14 cellular contexts compared by ENCODE assay signal in genomic region chr11:10539339-10539738, GRCh38. TPM values are rescaled to one million over a fixed set of nuclear protein-coding genes. Genes with fewer than 3 reads are reported as not detected.
A peak's percentile ranks its signal among the peaks of the same experiment; 100 is the strongest.
DNase-seq lines count a peak whose midpoint lies in the region; ATAC-seq, FAIRE-seq and TF ChIP-seq lines count a peak whose summit lies in the region.
"Had no signal": no experiment of that assay in that cellular context is flagged by ENCODE, and none has a peak within 500 bp of the region (broad histone marks: within the 10 kb centered on the region; RNA-seq: fewer than 3 reads in every experiment).

No MANE protein-coding gene starts in this region.

- H3K9me2 ChIP-seq in PC-9 (ENCODE audit: insufficient read depth): no peaks in the 10 kb centered on the region

- no peak overlapping the region for H2AFZ ChIP-seq in PC-9

- no peak overlapping the region for H3K27ac Mint-ChIP-seq in T-helper 2 cell treated with Interferon-gamma antibody and Interleukin-4, amounts not matched to agents 5 μg/mL and 100 μg/mL, for 36 hours
- H3K27ac Mint-ChIP-seq in effector memory CD8-positive, alpha-beta T cell: peak overlapping the region in 1 of 2 donors; percentile 96

- no peaks in the 10 kb centered on the region for H3K36me3 Mint-ChIP-seq in T-helper 2 cell treated with Interferon-gamma antibody and Interleukin-4, amounts not matched to agents 5 μg/mL and 100 μg/mL, for 36 hours (ENCODE audit: low read depth)
- peaks cover 2% of the 10 kb centered on the region for H3K36me3 Mint-ChIP-seq in effector memory CD8-positive, alpha-beta T cell (ENCODE audit: insufficient read depth)

- no peak for ATAC-seq in effector memory CD8-positive, alpha-beta T cell (replicated peaks)
- no peak for ATAC-seq in psoas muscle
- ATAC-seq: esophagus mucosa had no signal

- H3K9me3 ChIP-seq in PC-9 (ENCODE audit: insufficient read depth, low read depth): no peaks in the 10 kb centered on the region
- H3K9me3 ChIP-seq in psoas muscle: no peaks in the 10 kb centered on the region
- H3K9me3 ChIP-seq: stomach had no signal

- H3K36me3 ChIP-seq in PC-9 (ENCODE audit: low read depth) (no peaks in the 10 kb centered on the region), psoas muscle (ENCODE audit: insufficient read depth in 1 of 2, low read depth in 1 of 2) (no peaks in the 10 kb centered on the region)
- H3K36me3 ChIP-seq: stomach had no signal

- H3K27ac ChIP-seq in PC-9 (no peak overlapping the region), psoas muscle (peak overlapping the region; percentile 90)

- no peaks in the 10 kb centered on the region for H3F3A ChIP-seq in PC-9 (ENCODE audit: insufficient read depth, low read depth)

- TF ChIP-seq CTCF in PC-9 (conservative IDR thresholded peaks at IDR 0.05) (no peak), psoas muscle (IDR thresholded peaks at IDR 0.05) (no peak)

- H3K27me3 ChIP-seq in PC-9 (ENCODE audit: insufficient read depth, low read depth) (no peaks in the 10 kb centered on the region), psoas muscle (ENCODE audit: insufficient read depth in 3 of 3, low read length in 2 of 3) (no peaks in the 10 kb centered on the region)
- H3K27me3 ChIP-seq: stomach had no signal

- peaks cover 19% of the 10 kb centered on the region for H3K4me1 Mint-ChIP-seq in T-helper 2 cell treated with Interferon-gamma antibody and Interleukin-4, amounts not matched to agents 5 μg/mL and 100 μg/mL, for 36 hours (ENCODE audit: low read depth)
- peaks cover 9 to 16% of the 10 kb centered on the region in 2 donors for H3K4me1 Mint-ChIP-seq in effector memory CD8-positive, alpha-beta T cell (ENCODE audit: low read depth in 2 of 2)

- intact Hi-C loops in PC-9 (cut with micrococcal nuclease; ENCODE audit: unreplicated experiment) (no loop called here), psoas muscle (cut with DNase I) (no loop called here)

- POLR2A ChIA-PET in PC-9 (lab: Charles Lee; ENCODE audit: unreplicated experiment): no interaction called here

- CTCF ChIA-PET in PC-9 (lab: Charles Lee): no interaction called here

- peaks cover 2% of the 10 kb centered on the region for H3K27me3 Mint-ChIP-seq in T-helper 2 cell treated with Interferon-gamma antibody and Interleukin-4, amounts not matched to agents 5 μg/mL and 100 μg/mL, for 36 hours (ENCODE audit: low read depth)
- H3K27me3 Mint-ChIP-seq in effector memory CD8-positive, alpha-beta T cell: no peaks in the 10 kb centered on the region

- H3K4me1 ChIP-seq in PC-9 (replicated peaks; ENCODE audit: insufficient read depth) (peaks cover 21% of the 10 kb centered on the region), psoas muscle (peaks cover 19% of the 10 kb centered on the region)

- no TSS peak for BruUV-seq in PC-9 (replicated peaks; lab: Mats Ljungman, UMichigan)

- H3K4me3 ChIP-seq in PC-9: peak overlapping the region; percentile 89; the same call in 1 of the 2 replicates
- H3K4me3 ChIP-seq in psoas muscle: peak overlapping the region; percentile 82

- no peaks in the 10 kb centered on the region for H3K9me3 Mint-ChIP-seq in T-helper 2 cell treated with Interferon-gamma antibody and Interleukin-4, amounts not matched to agents 5 μg/mL and 100 μg/mL, for 36 hours
- no peaks in the 10 kb centered on the region for H3K9me3 Mint-ChIP-seq in effector memory CD8-positive, alpha-beta T cell

- H3K4me2 ChIP-seq in PC-9: peak overlapping the region; percentile 90

- peaks cover 29% of the 10 kb centered on the region for H3K79me2 ChIP-seq in PC-9 (ENCODE audit: low read depth)

- no peak for DNase-seq in T-helper 2 cell treated with Interferon-gamma antibody and Interleukin-4, amounts not matched to agents 5 μg/mL and 100 μg/mL, for 36 hours (ENCODE audit: low spot score)
- DNase-seq in T-helper 2 cell (no peak), PC-9 (peak in 1 of 2 experiments; percentile 65), psoas muscle (no peak), GM19239 (ENCODE audit: insufficient read length, low spot score) (no peak), NCI-H82 (lab: John Stamatoyannopoulos, UW) (no peak), NCI-H1092 treated with DMSO at 0.1 percent for 48 hours (lab: John Stamatoyannopoulos, UW) (no peak)
- DNase-seq in effector memory CD8-positive, alpha-beta T cell: no peak
- DNase-seq: activated CD8-positive, alpha-beta memory T cell treated with anti-CD3 and anti-CD28 coated beads for 24 hours; NCI-H524; SHP77 treated with DMSO at 0.1 percent for 48 hours; stomach had no signal

- peak overlapping the region; percentile 91 for H3K4me3 Mint-ChIP-seq in T-helper 2 cell treated with Interferon-gamma antibody and Interleukin-4, amounts not matched to agents 5 μg/mL and 100 μg/mL, for 36 hours
- peak overlapping the region; percentile 89 to 90 for H3K4me3 Mint-ChIP-seq in effector memory CD8-positive, alpha-beta T cell

- FAIRE-seq in GM19239 (lab: Jason Lieb, UNC): no peak

- no peaks in the 10 kb centered on the region for H4K20me1 ChIP-seq in PC-9 (ENCODE audit: insufficient read depth)

RNA-seq across cellular contexts. Expression of gene RNF141, which starts 1.6 kb away (rescaled TPM):
- total RNA-seq in PC-9 (2021): 33.7 and 36.8 TPM in 2 replicates
- 10 to 100 TPM; 16.6 to 42.2 (median 36.1) TPM for total RNA-seq in psoas muscle
- 10 to 100 TPM in 2 of 3 donors, 1 to 10 TPM in 1; 5.0 to 13.7 (median 11.7) TPM for polyA plus RNA-seq in psoas muscle

RNA-seq across cellular contexts. Expression of gene LYVE1, which starts 29.1 kb away (rescaled TPM):
- not detected in 2 replicates for total RNA-seq in PC-9 (2021)
- 10 to 100 TPM; 17.4 to 37.0 (median 32.8) TPM for total RNA-seq in psoas muscle
- 10 to 100 TPM in 1 of 3 donors, 1 to 10 TPM in 2; 5.2 to 12.9 (median 5.7) TPM for polyA plus RNA-seq in psoas muscle
- total RNA-seq: myocyte had no signal

Comparison
In these comparisons a context has a peak if more than half of its experiments do, and no peak if none do; other contexts are left out.
1. RNA of gene LYVE1, which starts 29.1 kb away (total RNA-seq): 17.4 to 37.0 TPM in psoas muscle; not detected in PC-9; every median in the first group is over 10 times any median in the second.